ENCODE assay signal across 9 cellular contexts in genomic region chr22:48097723-48098122, GRCh38.
A peak's percentile ranks its signal among the peaks of the same experiment; 100 is the strongest.
DNase-seq lines count a peak whose midpoint lies in the region; ATAC-seq and TF ChIP-seq lines count a peak whose summit lies in the region.
"Had no signal": no experiment of that assay in that cellular context is flagged by ENCODE, and none has a peak within 500 bp of the region (broad histone marks: within the 10 kb centered on the region; RNA-seq: fewer than 3 reads in every experiment).

No MANE protein-coding gene starts in this region.

- peaks cover 0 to 2% (median 0%) of the 10 kb centered on the region in 7 donors for H3K9me3 Mint-ChIP-seq in CD4-positive, CD25-positive, alpha-beta regulatory T cell

- H3K27ac ChIP-seq in CD4-positive, CD25-positive, alpha-beta regulatory T cell (ENCODE audit: insufficient read depth, low read length, poor library complexity, severe bottlenecking): peak overlapping the region; percentile 54
- H3K27ac ChIP-seq: SK-N-MC had no signal

- H3K4me3 Mint-ChIP-seq in CD4-positive, CD25-positive, alpha-beta regulatory T cell: peak overlapping the region in 3 of 4 donors; percentile 26 to 67 (median 33)

- POLR2A ChIA-PET in HEK293T (lab: Yijun Ruan, JAX): no interaction called here

- no peaks in the 10 kb centered on the region for H3K27me3 Mint-ChIP-seq in CD4-positive, CD25-positive, alpha-beta regulatory T cell

- H3K4me1 ChIP-seq in CD4-positive, CD25-positive, alpha-beta regulatory T cell (ENCODE audit: control insufficient read depth, insufficient read depth, low read length, poor library complexity, severe bottlenecking): peaks cover 24% of the 10 kb centered on the region

- H3K36me3 Mint-ChIP-seq in CD4-positive, CD25-positive, alpha-beta regulatory T cell: peaks cover 3% of the 10 kb centered on the region

- no peak for ATAC-seq in CD4-positive, CD25-positive, alpha-beta regulatory T cell (ENCODE audit: low read depth in 2 of 2)
- ATAC-seq in GM18909 (IDR thresholded peaks at IDR 0.05; ENCODE audit: poor library complexity, unreplicated experiment) (peak; percentile 26), HG02870 (IDR thresholded peaks at IDR 0.05; ENCODE audit: unreplicated experiment) (peak; percentile 9)

- peak overlapping the region in 2 of 3 donors; percentile 5 to 56 for H3K27ac Mint-ChIP-seq in CD4-positive, CD25-positive, alpha-beta regulatory T cell

- no peaks in the 10 kb centered on the region for H3K9me3 ChIP-seq in CD4-positive, CD25-positive, alpha-beta regulatory T cell (ENCODE audit: control insufficient read depth in 2 of 2, low read length in 2 of 2)

- CTCF ChIA-PET in HEK293T (lab: Yijun Ruan, JAX): no interaction called here

- no peaks in the 10 kb centered on the region for H3K27me3 ChIP-seq in CD4-positive, CD25-positive, alpha-beta regulatory T cell (ENCODE audit: control insufficient read depth, insufficient read depth, low read length)

- H3K4me3 ChIP-seq in CD4-positive, CD25-positive, alpha-beta regulatory T cell (ENCODE audit: low read depth, low read length): peak overlapping the region; percentile 70
- H3K4me3 ChIP-seq: SK-N-MC had no signal

- peaks cover 9 to 42% (median 17%) of the 10 kb centered on the region in 4 donors for H3K4me1 Mint-ChIP-seq in CD4-positive, CD25-positive, alpha-beta regulatory T cell

- H3K36me3 ChIP-seq in CD4-positive, CD25-positive, alpha-beta regulatory T cell (ENCODE audit: control insufficient read depth, insufficient read depth, low read length): no peaks in the 10 kb centered on the region

- DNase-seq in CD4-positive, CD25-positive, alpha-beta regulatory T cell: no peak
- peak; percentile 68 for DNase-seq in RPMI8226
- no peak for DNase-seq in NCI-H2171 (lab: John Stamatoyannopoulos, UW)
- DNase-seq in NCI-H226: no peak
- DNase-seq in HEK293T (ENCODE audit: extremely low spot score): no peak
- no peak for DNase-seq in activated CD8-positive, alpha-beta memory T cell treated with anti-CD3 and anti-CD28 coated beads, Interleukin-2, amount 50 U/mL, for 4 hours

TF ChIP-seq in HEK293T, 16 proteins besides CTCF, POLR2A, EP300 and RAD21:
- no peak for TF ChIP-seq PKNOX1 (IDR thresholded peaks at IDR 0.05)
- TF ChIP-seq SUZ12 (IDR thresholded peaks at IDR 0.05): no peak
- TF ChIP-seq SP1 (IDR thresholded peaks at IDR 0.05): no peak
- no peak for TF ChIP-seq ELF4 (IDR thresholded peaks at IDR 0.05)
- no peak for TF ChIP-seq FOXK2 (IDR thresholded peaks at IDR 0.05)
- no peak for TF ChIP-seq TARDBP (IDR thresholded peaks at IDR 0.05)
- TF ChIP-seq NFRKB (IDR thresholded peaks at IDR 0.05): no peak
- no peak for TF ChIP-seq L3MBTL2 (conservative IDR thresholded peaks at IDR 0.05)
- no peak for TF ChIP-seq FOXM1 (IDR thresholded peaks at IDR 0.05; ENCODE audit: borderline replicate concordance)
- TF ChIP-seq ZNF384 (IDR thresholded peaks at IDR 0.05): no peak
- TF ChIP-seq ARNT (IDR thresholded peaks at IDR 0.05): no peak
- no peak for TF ChIP-seq HDGF (IDR thresholded peaks at IDR 0.05; ENCODE audit: borderline replicate concordance)
- TF ChIP-seq FOXA1 (IDR thresholded peaks at IDR 0.05): no peak
- no peak for TF ChIP-seq LEF1 (IDR thresholded peaks at IDR 0.05; ENCODE audit: borderline replicate concordance)
- TF ChIP-seq BHLHE40 (IDR thresholded peaks at IDR 0.05; ENCODE audit: borderline replicate concordance): no peak
- no peak for TF ChIP-seq CTBP1 (IDR thresholded peaks at IDR 0.05; ENCODE audit: borderline replicate concordance)

Comparison
In these comparisons a context has a peak if more than half of its experiments do, and no peak if none do; other contexts are left out.
1. ATAC-seq: peak in GM18909 (single experiment) and HG02870 (single experiment); none in CD4-positive, CD25-positive, alpha-beta regulatory T cell (0 of 2).